In genomic region chr17:28743243-28744103, GRCh38 we compare ENCODE assay signal across 1 cellular context.
TF ChIP-seq lines count a peak whose summit lies in the region.

Gene TRAF4, plus strand, starts transcription at chr17:28744011. Its CDS starts 102 bp downstream, at chr17:28744113.

TF ChIP-seq in HepG2, 621 proteins besides CTCF, POLR2A, EP300 and RAD21 (continued from another document and continues in another):
- no peak for TF ChIP-seq ZSCAN5A (CRISPR knock-in tag; IDR thresholded peaks at IDR 0.05; ENCODE audit: borderline replicate concordance)
- peak; percentile 29; the same call in 1 of the 2 replicates for TF ChIP-seq HOXA5 (CRISPR knock-in tag; IDR thresholded peaks at IDR 0.05)
- TF ChIP-seq ZBTB46 (CRISPR knock-in tag; IDR thresholded peaks at IDR 0.05; ENCODE audit: borderline replicate concordance) = no peak; the same call in 1 of the 2 replicates
- no peak for TF ChIP-seq ZBED4 (CRISPR knock-in tag; IDR thresholded peaks at IDR 0.05; ENCODE audit: borderline replicate concordance)
- TF ChIP-seq E2F1 (CRISPR knock-in tag; IDR thresholded peaks at IDR 0.05) = peak; percentile 57; the same call in 1 of the 2 replicates
- TF ChIP-seq JARID2 (CRISPR knock-in tag; IDR thresholded peaks at IDR 0.05; ENCODE audit: insufficient replicate concordance) = no peak
- TF ChIP-seq ZNF17 (CRISPR knock-in tag; IDR thresholded peaks at IDR 0.05) = no peak
- no peak for TF ChIP-seq RBAK (CRISPR knock-in tag; IDR thresholded peaks at IDR 0.05)
- TF ChIP-seq ZNF777 (CRISPR knock-in tag; IDR thresholded peaks at IDR 0.05) = peak; percentile 39; the same call in 1 of the 2 replicates
- TF ChIP-seq POLR2AphosphoS5 (IDR thresholded peaks at IDR 0.05; ENCODE audit: low read depth, low read length) = peak; percentile 57
- TF ChIP-seq ZNF264 (CRISPR knock-in tag; IDR thresholded peaks at IDR 0.05) = no peak
- TF ChIP-seq, protein P1, sequence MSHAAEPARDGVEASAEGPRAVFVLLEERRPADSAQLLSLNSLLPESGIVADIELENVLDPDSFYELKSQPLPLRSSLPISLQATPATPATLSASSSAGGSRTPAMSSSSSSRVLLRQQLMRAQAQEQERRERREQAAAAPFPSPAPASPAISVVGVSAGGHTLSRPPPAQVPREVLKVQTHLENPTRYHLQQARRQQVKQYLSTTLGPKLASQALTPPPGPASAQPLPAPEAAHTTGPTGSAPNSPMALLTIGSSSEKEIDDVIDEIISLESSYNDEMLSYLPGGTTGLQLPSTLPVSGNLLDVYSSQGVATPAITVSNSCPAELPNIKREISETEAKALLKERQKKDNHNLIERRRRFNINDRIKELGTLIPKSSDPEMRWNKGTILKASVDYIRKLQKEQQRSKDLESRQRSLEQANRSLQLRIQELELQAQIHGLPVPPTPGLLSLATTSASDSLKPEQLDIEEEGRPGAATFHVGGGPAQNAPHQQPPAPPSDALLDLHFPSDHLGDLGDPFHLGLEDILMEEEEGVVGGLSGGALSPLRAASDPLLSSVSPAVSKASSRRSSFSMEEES (CRISPR knock-in tag; IDR thresholded peaks at IDR 0.05) = no peak
- TF ChIP-seq, protein P2, sequence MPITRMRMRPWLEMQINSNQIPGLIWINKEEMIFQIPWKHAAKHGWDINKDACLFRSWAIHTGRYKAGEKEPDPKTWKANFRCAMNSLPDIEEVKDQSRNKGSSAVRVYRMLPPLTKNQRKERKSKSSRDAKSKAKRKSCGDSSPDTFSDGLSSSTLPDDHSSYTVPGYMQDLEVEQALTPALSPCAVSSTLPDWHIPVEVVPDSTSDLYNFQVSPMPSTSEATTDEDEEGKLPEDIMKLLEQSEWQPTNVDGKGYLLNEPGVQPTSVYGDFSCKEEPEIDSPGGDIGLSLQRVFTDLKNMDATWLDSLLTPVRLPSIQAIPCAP (CRISPR knock-in tag; IDR thresholded peaks at IDR 0.05; ENCODE audit: low read depth) = no peak
- TF ChIP-seq, protein P3, sequence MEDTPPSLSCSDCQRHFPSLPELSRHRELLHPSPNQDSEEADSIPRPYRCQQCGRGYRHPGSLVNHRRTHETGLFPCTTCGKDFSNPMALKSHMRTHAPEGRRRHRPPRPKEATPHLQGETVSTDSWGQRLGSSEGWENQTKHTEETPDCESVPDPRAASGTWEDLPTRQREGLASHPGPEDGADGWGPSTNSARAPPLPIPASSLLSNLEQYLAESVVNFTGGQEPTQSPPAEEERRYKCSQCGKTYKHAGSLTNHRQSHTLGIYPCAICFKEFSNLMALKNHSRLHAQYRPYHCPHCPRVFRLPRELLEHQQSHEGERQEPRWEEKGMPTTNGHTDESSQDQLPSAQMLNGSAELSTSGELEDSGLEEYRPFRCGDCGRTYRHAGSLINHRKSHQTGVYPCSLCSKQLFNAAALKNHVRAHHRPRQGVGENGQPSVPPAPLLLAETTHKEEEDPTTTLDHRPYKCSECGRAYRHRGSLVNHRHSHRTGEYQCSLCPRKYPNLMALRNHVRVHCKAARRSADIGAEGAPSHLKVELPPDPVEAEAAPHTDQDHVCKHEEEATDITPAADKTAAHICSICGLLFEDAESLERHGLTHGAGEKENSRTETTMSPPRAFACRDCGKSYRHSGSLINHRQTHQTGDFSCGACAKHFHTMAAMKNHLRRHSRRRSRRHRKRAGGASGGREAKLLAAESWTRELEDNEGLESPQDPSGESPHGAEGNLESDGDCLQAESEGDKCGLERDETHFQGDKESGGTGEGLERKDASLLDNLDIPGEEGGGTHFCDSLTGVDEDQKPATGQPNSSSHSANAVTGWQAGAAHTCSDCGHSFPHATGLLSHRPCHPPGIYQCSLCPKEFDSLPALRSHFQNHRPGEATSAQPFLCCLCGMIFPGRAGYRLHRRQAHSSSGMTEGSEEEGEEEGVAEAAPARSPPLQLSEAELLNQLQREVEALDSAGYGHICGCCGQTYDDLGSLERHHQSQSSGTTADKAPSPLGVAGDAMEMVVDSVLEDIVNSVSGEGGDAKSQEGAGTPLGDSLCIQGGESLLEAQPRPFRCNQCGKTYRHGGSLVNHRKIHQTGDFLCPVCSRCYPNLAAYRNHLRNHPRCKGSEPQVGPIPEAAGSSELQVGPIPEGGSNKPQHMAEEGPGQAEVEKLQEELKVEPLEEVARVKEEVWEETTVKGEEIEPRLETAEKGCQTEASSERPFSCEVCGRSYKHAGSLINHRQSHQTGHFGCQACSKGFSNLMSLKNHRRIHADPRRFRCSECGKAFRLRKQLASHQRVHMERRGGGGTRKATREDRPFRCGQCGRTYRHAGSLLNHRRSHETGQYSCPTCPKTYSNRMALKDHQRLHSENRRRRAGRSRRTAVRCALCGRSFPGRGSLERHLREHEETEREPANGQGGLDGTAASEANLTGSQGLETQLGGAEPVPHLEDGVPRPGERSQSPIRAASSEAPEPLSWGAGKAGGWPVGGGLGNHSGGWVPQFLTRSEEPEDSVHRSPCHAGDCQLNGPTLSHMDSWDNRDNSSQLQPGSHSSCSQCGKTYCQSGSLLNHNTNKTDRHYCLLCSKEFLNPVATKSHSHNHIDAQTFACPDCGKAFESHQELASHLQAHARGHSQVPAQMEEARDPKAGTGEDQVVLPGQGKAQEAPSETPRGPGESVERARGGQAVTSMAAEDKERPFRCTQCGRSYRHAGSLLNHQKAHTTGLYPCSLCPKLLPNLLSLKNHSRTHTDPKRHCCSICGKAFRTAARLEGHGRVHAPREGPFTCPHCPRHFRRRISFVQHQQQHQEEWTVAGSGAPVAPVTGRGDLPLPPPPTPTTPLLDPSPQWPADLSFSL (CRISPR knock-in tag; IDR thresholded peaks at IDR 0.05) = no peak
- TF ChIP-seq BCL3 (CRISPR knock-in tag; IDR thresholded peaks at IDR 0.05) = 0 out of 2 replicates have a peak, but pooled peaks have one; percentile 4
- TF ChIP-seq LCORL (IDR thresholded peaks at IDR 0.05) = no peak
- TF ChIP-seq LCORL (CRISPR knock-in tag; IDR thresholded peaks at IDR 0.05) = peak; percentile 37; the same call in 1 of the 2 replicates
- no peak for TF ChIP-seq RAD51 (IDR thresholded peaks at IDR 0.05; ENCODE audit: borderline replicate concordance)
- no peak for TF ChIP-seq ZNF138 (CRISPR knock-in tag; IDR thresholded peaks at IDR 0.05; ENCODE audit: low read depth)
- TF ChIP-seq, protein P4, sequence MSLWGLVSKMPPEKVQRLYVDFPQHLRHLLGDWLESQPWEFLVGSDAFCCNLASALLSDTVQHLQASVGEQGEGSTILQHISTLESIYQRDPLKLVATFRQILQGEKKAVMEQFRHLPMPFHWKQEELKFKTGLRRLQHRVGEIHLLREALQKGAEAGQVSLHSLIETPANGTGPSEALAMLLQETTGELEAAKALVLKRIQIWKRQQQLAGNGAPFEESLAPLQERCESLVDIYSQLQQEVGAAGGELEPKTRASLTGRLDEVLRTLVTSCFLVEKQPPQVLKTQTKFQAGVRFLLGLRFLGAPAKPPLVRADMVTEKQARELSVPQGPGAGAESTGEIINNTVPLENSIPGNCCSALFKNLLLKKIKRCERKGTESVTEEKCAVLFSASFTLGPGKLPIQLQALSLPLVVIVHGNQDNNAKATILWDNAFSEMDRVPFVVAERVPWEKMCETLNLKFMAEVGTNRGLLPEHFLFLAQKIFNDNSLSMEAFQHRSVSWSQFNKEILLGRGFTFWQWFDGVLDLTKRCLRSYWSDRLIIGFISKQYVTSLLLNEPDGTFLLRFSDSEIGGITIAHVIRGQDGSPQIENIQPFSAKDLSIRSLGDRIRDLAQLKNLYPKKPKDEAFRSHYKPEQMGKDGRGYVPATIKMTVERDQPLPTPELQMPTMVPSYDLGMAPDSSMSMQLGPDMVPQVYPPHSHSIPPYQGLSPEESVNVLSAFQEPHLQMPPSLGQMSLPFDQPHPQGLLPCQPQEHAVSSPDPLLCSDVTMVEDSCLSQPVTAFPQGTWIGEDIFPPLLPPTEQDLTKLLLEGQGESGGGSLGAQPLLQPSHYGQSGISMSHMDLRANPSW (CRISPR knock-in tag; IDR thresholded peaks at IDR 0.05; ENCODE audit: borderline replicate concordance) = no peak
- TF ChIP-seq ZNF792 (CRISPR knock-in tag; IDR thresholded peaks at IDR 0.05) = 0 out of 2 replicates have a peak, but pooled peaks have one; percentile 12
- peak; percentile 45 for TF ChIP-seq SPEN (CRISPR knock-in tag; IDR thresholded peaks at IDR 0.05; ENCODE audit: low read depth)
- TF ChIP-seq NR3C1 (CRISPR knock-in tag; IDR thresholded peaks at IDR 0.05) = no peak
- TF ChIP-seq ZNF3 (CRISPR knock-in tag; IDR thresholded peaks at IDR 0.05) = no peak
- TF ChIP-seq ZNF136 (CRISPR knock-in tag; IDR thresholded peaks at IDR 0.05; ENCODE audit: low read depth) = no peak
- no peak for TF ChIP-seq ARNT (IDR thresholded peaks at IDR 0.05)
- 0 out of 2 replicates have a peak, but pooled peaks have one; percentile 14 for TF ChIP-seq ZNF563 (CRISPR knock-in tag; IDR thresholded peaks at IDR 0.05)
- TF ChIP-seq YY1 (IDR thresholded peaks at IDR 0.05; ENCODE audit: insufficient read depth, insufficient replicate concordance, low read depth, low read length) = peak; percentile 74
- TF ChIP-seq ZNF556 (CRISPR knock-in tag; IDR thresholded peaks at IDR 0.05; ENCODE audit: borderline replicate concordance) = no peak
- 0 out of 2 replicates have a peak, but pooled peaks have one; percentile 16 for TF ChIP-seq SOX13 (IDR thresholded peaks at IDR 0.05)
- no peak for TF ChIP-seq SOX13 (CRISPR knock-in tag; conservative IDR thresholded peaks at IDR 0.05 in 1 of 2, IDR thresholded peaks at IDR 0.05 in 1 of 2)
- TF ChIP-seq, protein P5, sequence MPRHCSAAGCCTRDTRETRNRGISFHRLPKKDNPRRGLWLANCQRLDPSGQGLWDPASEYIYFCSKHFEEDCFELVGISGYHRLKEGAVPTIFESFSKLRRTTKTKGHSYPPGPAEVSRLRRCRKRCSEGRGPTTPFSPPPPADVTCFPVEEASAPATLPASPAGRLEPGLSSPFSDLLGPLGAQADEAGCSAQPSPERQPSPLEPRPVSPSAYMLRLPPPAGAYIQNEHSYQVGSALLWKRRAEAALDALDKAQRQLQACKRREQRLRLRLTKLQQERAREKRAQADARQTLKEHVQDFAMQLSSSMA (CRISPR knock-in tag; IDR thresholded peaks at IDR 0.05) = 0 out of 2 replicates have a peak, but pooled peaks have one; percentile 33
- no peak for TF ChIP-seq NBN (conservative IDR thresholded peaks at IDR 0.05)
- TF ChIP-seq ZSCAN22 (CRISPR knock-in tag; IDR thresholded peaks at IDR 0.05) = no peak
- no peak for TF ChIP-seq CHD2 (IDR thresholded peaks at IDR 0.05; ENCODE audit: low read depth, low read length)
- TF ChIP-seq ZNF816 (CRISPR knock-in tag; IDR thresholded peaks at IDR 0.05; ENCODE audit: borderline replicate concordance) = 0 out of 2 replicates have a peak, but pooled peaks have one; percentile 8
- peak; percentile 44 for TF ChIP-seq ZNF546 (CRISPR knock-in tag; conservative IDR thresholded peaks at IDR 0.05)
